1 cellular context compared by ENCODE assay signal in the genomic region with DNA sequence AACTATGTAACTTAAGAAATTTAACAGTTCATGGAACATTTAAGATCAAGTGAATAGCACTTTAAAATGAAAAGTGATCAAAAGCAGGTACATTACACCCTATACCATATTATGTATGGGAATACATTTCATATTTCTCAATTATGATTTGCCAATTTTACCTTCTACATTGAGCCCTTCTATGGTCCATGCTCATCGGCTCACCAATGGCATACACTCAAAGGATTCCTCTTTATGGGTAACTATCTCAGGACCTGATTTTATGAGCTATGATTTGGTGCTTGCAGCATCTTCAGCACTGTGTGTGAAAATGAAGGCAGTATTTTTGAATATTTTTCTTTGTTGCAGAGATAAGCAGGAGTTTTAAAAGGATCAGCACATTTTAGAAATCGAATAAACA.
TF ChIP-seq lines count a peak whose summit lies in the region.

No MANE protein-coding gene starts in this region.

TF ChIP-seq in K562, 482 proteins besides CTCF, POLR2A, EP300 and RAD21:
- TF ChIP-seq ZNF121 (CRISPR knock-in tag; conservative IDR thresholded peaks at IDR 0.05) (no peak), FOS (IDR thresholded peaks at IDR 0.05; ENCODE audit: extremely low read depth, insufficient read length) (no peak), ZNF316 (IDR thresholded peaks at IDR 0.05) (0 out of 2 replicates have a peak, but pooled peaks have one; percentile 42), COPS2 (conservative IDR thresholded peaks at IDR 0.05) (no peak)
- TF ChIP-seq, protein P1, sequence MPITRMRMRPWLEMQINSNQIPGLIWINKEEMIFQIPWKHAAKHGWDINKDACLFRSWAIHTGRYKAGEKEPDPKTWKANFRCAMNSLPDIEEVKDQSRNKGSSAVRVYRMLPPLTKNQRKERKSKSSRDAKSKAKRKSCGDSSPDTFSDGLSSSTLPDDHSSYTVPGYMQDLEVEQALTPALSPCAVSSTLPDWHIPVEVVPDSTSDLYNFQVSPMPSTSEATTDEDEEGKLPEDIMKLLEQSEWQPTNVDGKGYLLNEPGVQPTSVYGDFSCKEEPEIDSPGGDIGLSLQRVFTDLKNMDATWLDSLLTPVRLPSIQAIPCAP (CRISPR knock-in tag; IDR thresholded peaks at IDR 0.05; ENCODE audit: borderline replicate concordance), result no peak
- TF ChIP-seq, protein P2, sequence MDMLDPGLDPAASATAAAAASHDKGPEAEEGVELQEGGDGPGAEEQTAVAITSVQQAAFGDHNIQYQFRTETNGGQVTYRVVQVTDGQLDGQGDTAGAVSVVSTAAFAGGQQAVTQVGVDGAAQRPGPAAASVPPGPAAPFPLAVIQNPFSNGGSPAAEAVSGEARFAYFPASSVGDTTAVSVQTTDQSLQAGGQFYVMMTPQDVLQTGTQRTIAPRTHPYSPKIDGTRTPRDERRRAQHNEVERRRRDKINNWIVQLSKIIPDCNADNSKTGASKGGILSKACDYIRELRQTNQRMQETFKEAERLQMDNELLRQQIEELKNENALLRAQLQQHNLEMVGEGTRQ (CRISPR knock-in tag; IDR thresholded peaks at IDR 0.05), result no peak
